8 cellular contexts compared by ENCODE assay signal in genomic region chr15:43775411-43775965, GRCh38. TPM values are rescaled to one million over a fixed set of nuclear protein-coding genes. Genes with fewer than 3 reads are reported as not detected.
DNase-seq lines count a peak whose midpoint lies in the region; ATAC-seq and TF ChIP-seq lines count a peak whose summit lies in the region.

No MANE protein-coding gene starts in this region.

- intact Hi-C loops in CD8-positive, alpha-beta T cell (cut with DNase I, micrococcal nuclease), result loop anchor here in 1 of 2 experiments (10.0 kb wide), 1 partner anchor 261 kb away; the partner anchor contains the start of gene MAP1A
- intact Hi-C loops in PC-9 (cut with micrococcal nuclease; ENCODE audit: unreplicated experiment), result loop anchor here (10.0 kb wide), 1 partner anchor 49 kb away; the partner anchor contains the start of genes MFAP1 and WDR76

- H3K9ac ChIP-seq in endodermal cell (ENCODE audit: extremely low read depth, low read length, poor library complexity, severe bottlenecking), result no peak overlapping the region

- H3F3A ChIP-seq in PC-9 (ENCODE audit: insufficient read depth, low read depth), result peaks cover 37% of the 10 kb centered on the region

- H3K4me1 Mint-ChIP-seq in CD8-positive, alpha-beta T cell (ENCODE audit: low read depth), result peaks cover 15% of the 10 kb centered on the region
- H3K4me1 Mint-ChIP-seq in endodermal cell, result peaks cover 12% of the 10 kb centered on the region
- peaks cover 8 to 33% (median 28%) of the 10 kb centered on the region in 4 donors for H3K4me1 Mint-ChIP-seq in naive thymus-derived CD8-positive, alpha-beta T cell

- ATAC-seq in CD8-positive, alpha-beta T cell, result no peak
- no peak for ATAC-seq in naive thymus-derived CD8-positive, alpha-beta T cell
- ATAC-seq in HG02885 (IDR thresholded peaks at IDR 0.05; ENCODE audit: poor library complexity, unreplicated experiment), result no peak

- peak overlapping the region; percentile 34 for H3K27ac Mint-ChIP-seq in CD8-positive, alpha-beta T cell
- H3K27ac Mint-ChIP-seq in endodermal cell, result no peak overlapping the region
- H3K27ac Mint-ChIP-seq in naive thymus-derived CD8-positive, alpha-beta T cell, result peak overlapping the region in 9 of 10 donors; percentile 44 to 92 (median 77)

- peaks cover 20% of the 10 kb centered on the region for H3K36me3 ChIP-seq in CD8-positive, alpha-beta T cell (ENCODE audit: insufficient read depth, low read length)
- peaks cover 9% of the 10 kb centered on the region; the same call in 1 of the 2 replicates for H3K36me3 ChIP-seq in PC-9 (ENCODE audit: low read depth)
- peaks cover 40% of the 10 kb centered on the region for H3K36me3 ChIP-seq in endodermal cell (ENCODE audit: control insufficient read depth, insufficient read depth, low read length)

- H3K4me2 ChIP-seq in PC-9, result no peak overlapping the region

- peak overlapping the region; percentile 93 for H3K4me3 Mint-ChIP-seq in CD8-positive, alpha-beta T cell
- peak overlapping the region; percentile 66 for H3K4me3 Mint-ChIP-seq in endodermal cell
- peak overlapping the region in 8 of 10 donors; percentile 55 to 97 (median 95) for H3K4me3 Mint-ChIP-seq in naive thymus-derived CD8-positive, alpha-beta T cell

- H3K27ac ChIP-seq in CD8-positive, alpha-beta T cell (ENCODE audit: low read depth, low read length), result no peak overlapping the region
- no peak overlapping the region for H3K27ac ChIP-seq in PC-9
- H3K27ac ChIP-seq in endodermal cell (ENCODE audit: low read depth, low read length), result no peak overlapping the region

- no peak overlapping the region for H3K4me3 ChIP-seq in CD8-positive, alpha-beta T cell (ENCODE audit: low read depth, low read length)
- no peak overlapping the region for H3K4me3 ChIP-seq in PC-9
- H3K4me3 ChIP-seq in endodermal cell (ENCODE audit: low read length), result no peak overlapping the region

- POLR2A ChIA-PET in CD8-positive, alpha-beta T cell (lab: Charles Lee), result interaction anchor here (1.4 to 3.2 kb wide), 2 partner anchors 17 to 29 kb away, joined by 5 to 29 read pairs; partner anchors contain the start of genes PDIA3 and SERF2
- POLR2A ChIA-PET in PC-9 (lab: Charles Lee; ENCODE audit: unreplicated experiment), result interaction anchor here (0.6 kb wide), 1 partner anchor 335 kb away, joined by 8 read pairs; no protein-coding TSS in a partner anchor
- POLR2A ChIA-PET in naive thymus-derived CD8-positive, alpha-beta T cell (lab: Charles Lee), result interaction anchor here (1.9 to 4.7 kb wide), 2 partner anchors 17 to 49 kb away, joined by 13 to 48 read pairs; partner anchors contain the start of genes MFAP1 and SERF2

- no peaks in the 10 kb centered on the region for H3K27me3 ChIP-seq in CD8-positive, alpha-beta T cell (ENCODE audit: insufficient read depth, low read length)
- no peaks in the 10 kb centered on the region for H3K27me3 ChIP-seq in PC-9 (ENCODE audit: insufficient read depth, low read depth)
- no peaks in the 10 kb centered on the region for H3K27me3 ChIP-seq in endodermal cell (ENCODE audit: control insufficient read depth, insufficient read depth, low read length, poor library complexity, severe bottlenecking)

- no peak for DNase-seq in CD8-positive, alpha-beta T cell
- DNase-seq in HK-2 (ENCODE audit: unreplicated experiment) (peak; percentile 65), PC-9 (peak; percentile 39 to 62), endodermal cell (peak; percentile 86)
- DNase-seq in naive thymus-derived CD8-positive, alpha-beta T cell, result no peak
- DNase-seq in activated CD4-positive, CD25-positive, alpha-beta regulatory T cell treated with anti-CD3 and anti-CD28 coated beads, Interleukin-2, amount 50 U/mL, for 72 hours, result no peak
- DNase-seq in stimulated activated naive CD4-positive, alpha-beta T cell (lab: John Stamatoyannopoulos, UW), result no peak

- TF ChIP-seq CTCF in CD8-positive, alpha-beta T cell (IDR thresholded peaks at IDR 0.05), result no peak
- TF ChIP-seq CTCF in PC-9 (conservative IDR thresholded peaks at IDR 0.05) (peak; percentile 52; the same call in 1 of the 2 replicates), endodermal cell (conservative IDR thresholded peaks at IDR 0.05) (peak; percentile 73)

- peaks cover 11% of the 10 kb centered on the region for H3K4me1 ChIP-seq in CD8-positive, alpha-beta T cell (ENCODE audit: insufficient read depth, low read length)
- no peaks in the 10 kb centered on the region for H3K4me1 ChIP-seq in PC-9 (replicated peaks; ENCODE audit: insufficient read depth)
- H3K4me1 ChIP-seq in endodermal cell (ENCODE audit: control insufficient read depth, insufficient read depth, low read length), result no peaks in the 10 kb centered on the region

- H3K36me3 Mint-ChIP-seq in CD8-positive, alpha-beta T cell, result peaks cover 38% of the 10 kb centered on the region
- H3K36me3 Mint-ChIP-seq in endodermal cell (ENCODE audit: low read depth), result peaks cover 31% of the 10 kb centered on the region
- H3K36me3 Mint-ChIP-seq in naive thymus-derived CD8-positive, alpha-beta T cell, result peaks cover 0 to 28% (median 14%) of the 10 kb centered on the region in 3 donors

- CTCF ChIA-PET in CD8-positive, alpha-beta T cell (lab: Charles Lee), result interaction anchor here (1.4 to 3.0 kb wide), 4 partner anchors 10 to 29 kb away, joined by 3 to 28 read pairs (median 6); partner anchors contain the start of genes PDIA3 and SERF2
- CTCF ChIA-PET in PC-9 (lab: Charles Lee), result interaction anchor here (0.7 to 3.1 kb wide), 2 partner anchors 335 to 1880 kb away, joined by 3 to 10 read pairs; no protein-coding TSS in a partner anchor

- H3K27me3 Mint-ChIP-seq in CD8-positive, alpha-beta T cell (ENCODE audit: low read depth), result no peaks in the 10 kb centered on the region
- peaks cover 8% of the 10 kb centered on the region for H3K27me3 Mint-ChIP-seq in endodermal cell (ENCODE audit: insufficient read depth)
- H3K27me3 Mint-ChIP-seq in naive thymus-derived CD8-positive, alpha-beta T cell, result no peaks in the 10 kb centered on the region

- no peaks in the 10 kb centered on the region for H3K9me3 ChIP-seq in CD8-positive, alpha-beta T cell (ENCODE audit: low read length)
- H3K9me3 ChIP-seq in PC-9 (ENCODE audit: insufficient read depth, low read depth) (no peaks in the 10 kb centered on the region), endodermal cell (ENCODE audit: control insufficient read depth, low read length) (no peaks in the 10 kb centered on the region)

- H3K79me2 ChIP-seq in PC-9 (ENCODE audit: low read depth), result no peaks in the 10 kb centered on the region

- 100% methylated on average over 1 of the region's 1 CpG; no CpG with 5 or more reads in 1 of the 2 experiments for WGBS in endodermal cell (ENCODE audit: insufficient coverage in 1 of 2, insufficient read length in 1 of 2), 2 experiments

- H2AFZ ChIP-seq in PC-9, result no peak overlapping the region

- no peaks in the 10 kb centered on the region for H4K20me1 ChIP-seq in PC-9 (ENCODE audit: insufficient read depth)

- BruUV-seq in PC-9 (replicated peaks; lab: Mats Ljungman, UMichigan), result TSS peak; percentile 26

- H3K9me2 ChIP-seq in PC-9 (ENCODE audit: insufficient read depth), result no peaks in the 10 kb centered on the region

- no peaks in the 10 kb centered on the region for H3K9me3 Mint-ChIP-seq in CD8-positive, alpha-beta T cell
- no peaks in the 10 kb centered on the region for H3K9me3 Mint-ChIP-seq in endodermal cell
- H3K9me3 Mint-ChIP-seq in naive thymus-derived CD8-positive, alpha-beta T cell, result no peaks in the 10 kb centered on the region

RNA-seq across cellular contexts. Expression of gene ELL3, which starts 1.3 kb away (rescaled TPM):
- 1 to 10 TPM in 1 of 2 experiments, under 1 TPM in 1; 0.67 to 1.1 TPM for total RNA-seq in CD8-positive, alpha-beta T cell
- total RNA-seq in PC-9 (2021) (6.1 and 7.0 TPM in 2 replicates), endodermal cell (1 to 10 TPM; 1.3 to 2.4 TPM)
- polyA plus RNA-seq in endodermal cell (2013, experiment 1 of 2), result 3.2 TPM
- 0.99 TPM for polyA plus RNA-seq in endodermal cell (2013, experiment 2 of 2)
- total RNA-seq in naive thymus-derived CD8-positive, alpha-beta T cell, result 1 to 10 TPM; 4.0 to 4.4 TPM
- 1 to 10 TPM in 2 of 3 donors, under 1 TPM in 1; 0.73 to 2.1 (median 1.4) TPM for polyA plus RNA-seq in naive thymus-derived CD8-positive, alpha-beta T cell

RNA-seq across cellular contexts. Expression of gene SERF2, which starts 16.6 kb away (rescaled TPM):
- total RNA-seq in CD8-positive, alpha-beta T cell, result 100 to 1,000 TPM; 322 TPM
- total RNA-seq in PC-9 (2021) (612 and 779 TPM in 2 replicates), endodermal cell (100 to 1,000 TPM; 613 to 648 TPM)
- polyA plus RNA-seq in endodermal cell (2013, experiment 1 of 2), result 582 TPM
- 519 TPM for polyA plus RNA-seq in endodermal cell (2013, experiment 2 of 2)
- total RNA-seq in naive thymus-derived CD8-positive, alpha-beta T cell, result 100 to 1,000 TPM; 549 to 584 TPM
- 1,000 to 10,000 TPM; 1,905 to 2,412 (median 2,207) TPM for polyA plus RNA-seq in naive thymus-derived CD8-positive, alpha-beta T cell

RNA-seq across cellular contexts. Expression of gene SERINC4, which starts 24.5 kb away (rescaled TPM):
- under 1 TPM; 0.27 to 0.44 TPM for total RNA-seq in CD8-positive, alpha-beta T cell
- total RNA-seq in PC-9 (2021) (0.46 TPM in 1 of 2 replicates, not detected in the other), endodermal cell (under 1 TPM in 1 of 2 donors, not detected in 1; 0.18 TPM)
- 0.36 TPM for polyA plus RNA-seq in endodermal cell (2013, experiment 1 of 2)
- polyA plus RNA-seq in endodermal cell (2013, experiment 2 of 2), result not detected
- total RNA-seq in naive thymus-derived CD8-positive, alpha-beta T cell, result under 1 TPM; 0.23 to 0.27 TPM
- polyA plus RNA-seq in naive thymus-derived CD8-positive, alpha-beta T cell, result 1 to 10 TPM; 2.1 to 4.2 (median 3.5) TPM

RNA-seq across cellular contexts. Expression of gene HYPK, which starts 24.9 kb away (rescaled TPM):
- total RNA-seq in CD8-positive, alpha-beta T cell, result 10 to 100 TPM; 10.9 to 14.0 TPM
- total RNA-seq in PC-9 (2021) (10.1 and 14.4 TPM in 2 replicates), endodermal cell (10 to 100 TPM; 11.3 to 18.5 TPM)
- polyA plus RNA-seq in endodermal cell (2013, experiment 1 of 2), result 12.2 TPM
- polyA plus RNA-seq in endodermal cell (2013, experiment 2 of 2), result 9.7 TPM
- total RNA-seq in naive thymus-derived CD8-positive, alpha-beta T cell, result 10 to 100 TPM; 27.7 to 28.9 TPM
- 10 to 100 TPM in 2 of 3 donors, 1 to 10 TPM in 1; 7.7 to 14.1 (median 13.0) TPM for polyA plus RNA-seq in naive thymus-derived CD8-positive, alpha-beta T cell

RNA-seq across cellular contexts. Expression of gene PDIA3, which starts 29.2 kb away (rescaled TPM):
- total RNA-seq in CD8-positive, alpha-beta T cell, result 100 to 1,000 TPM; 192 to 198 TPM
- total RNA-seq in PC-9 (2021) (435 and 445 TPM in 2 replicates), endodermal cell (100 to 1,000 TPM; 578 to 589 TPM)
- 393 TPM for polyA plus RNA-seq in endodermal cell (2013, experiment 1 of 2)
- polyA plus RNA-seq in endodermal cell (2013, experiment 2 of 2), result 398 TPM
- total RNA-seq in naive thymus-derived CD8-positive, alpha-beta T cell, result 100 to 1,000 TPM; 147 to 150 TPM
- 100 to 1,000 TPM; 246 to 310 (median 268) TPM for polyA plus RNA-seq in naive thymus-derived CD8-positive, alpha-beta T cell

Comparison
In these comparisons a context has a peak if more than half of its experiments do, and no peak if none do; other contexts are left out.
1. DNase-seq: peak in HK-2 (single experiment), PC-9 (2 of 2) and endodermal cell (single experiment); none in CD8-positive, alpha-beta T cell (0 of 7), naive thymus-derived CD8-positive, alpha-beta T cell (0 of 10), activated CD4-positive, CD25-positive, alpha-beta regulatory T cell treated with anti-CD3 and anti-CD28 coated beads, Interleukin-2, amount 50 U/mL, for 72 hours (single experiment) and stimulated activated naive CD4-positive, alpha-beta T cell (0 of 6).
2. Peak in every context shown above with its lines, with median percentiles within 50 percentile points of each other: H3K4me3 Mint-ChIP-seq.